Comparison of ENCODE assay signal across 8 cellular contexts in genomic region chr3:45567730-45568172, GRCh38. TPM values are rescaled to one million over a fixed set of nuclear protein-coding genes. Genes with fewer than 3 reads are reported as not detected.
DNase-seq lines count a peak whose midpoint lies in the region; ATAC-seq lines count a peak whose summit lies in the region.

No MANE protein-coding gene starts in this region.

- DNase-seq in activated naive CD4-positive, alpha-beta T cell treated with Interleukin-2 at 50 U/mL for 16 hours: peak; percentile 7
- no peak for DNase-seq in activated naive CD4-positive, alpha-beta T cell (lab: John Stamatoyannopoulos, UW)
- peak; percentile 79 for DNase-seq in stimulated activated naive B cell treated with anti-CD40 and anti-IgM and Interleukin-4, amounts not matched to agents 10 μg/mL and 1 μg/mL and 100 μg/mL, for 72 hours
- DNase-seq in inferior parietal cortex (ENCODE audit: extremely low spot score) (no peak), NCI-H1092 treated with DMSO at 0.1 percent for 48 hours (lab: John Stamatoyannopoulos, UW) (no peak), occipital lobe (lab: John Stamatoyannopoulos, UW) (no peak)

- peak overlapping the region; percentile 55 for H3K4me3 Mint-ChIP-seq in activated T-helper 17 cell treated with anti-CD3 and anti-CD28 coated beads, Interleukin-2, amount 50 U/mL, for 72 hours
- H3K4me3 Mint-ChIP-seq in stimulated activated naive B cell treated with anti-CD40 and anti-IgM and Interleukin-4, amounts not matched to agents 10 μg/mL and 1 μg/mL and 100 μg/mL, for 72 hours: peak overlapping the region; percentile 57 to 64

- peaks cover 12% of the 10 kb centered on the region for H3K4me1 Mint-ChIP-seq in activated T-helper 17 cell treated with anti-CD3 and anti-CD28 coated beads, Interleukin-2, amount 50 U/mL, for 72 hours
- H3K4me1 Mint-ChIP-seq in stimulated activated naive B cell treated with anti-CD40 and anti-IgM and Interleukin-4, amounts not matched to agents 10 μg/mL and 1 μg/mL and 100 μg/mL, for 72 hours: peaks cover 52 to 78% of the 10 kb centered on the region in 2 donors

- no peaks in the 10 kb centered on the region for H3K27me3 Mint-ChIP-seq in activated T-helper 17 cell treated with anti-CD3 and anti-CD28 coated beads, Interleukin-2, amount 50 U/mL, for 72 hours
- no peaks in the 10 kb centered on the region for H3K27me3 Mint-ChIP-seq in stimulated activated naive B cell treated with anti-CD40 and anti-IgM and Interleukin-4, amounts not matched to agents 10 μg/mL and 1 μg/mL and 100 μg/mL, for 72 hours

- H3K36me3 Mint-ChIP-seq in activated T-helper 17 cell treated with anti-CD3 and anti-CD28 coated beads, Interleukin-2, amount 50 U/mL, for 72 hours (ENCODE audit: low read depth): no peaks in the 10 kb centered on the region
- peaks cover 0 to under 1% of the 10 kb centered on the region in 2 donors for H3K36me3 Mint-ChIP-seq in stimulated activated naive B cell treated with anti-CD40 and anti-IgM and Interleukin-4, amounts not matched to agents 10 μg/mL and 1 μg/mL and 100 μg/mL, for 72 hours

- H3K9me3 Mint-ChIP-seq in activated T-helper 17 cell treated with anti-CD3 and anti-CD28 coated beads, Interleukin-2, amount 50 U/mL, for 72 hours: no peaks in the 10 kb centered on the region
- no peaks in the 10 kb centered on the region for H3K9me3 Mint-ChIP-seq in stimulated activated naive B cell treated with anti-CD40 and anti-IgM and Interleukin-4, amounts not matched to agents 10 μg/mL and 1 μg/mL and 100 μg/mL, for 72 hours

- H3K27ac Mint-ChIP-seq in activated T-helper 17 cell treated with anti-CD3 and anti-CD28 coated beads, Interleukin-2, amount 50 U/mL, for 72 hours: peak overlapping the region; percentile 36
- H3K27ac Mint-ChIP-seq in stimulated activated naive B cell treated with anti-CD40 and anti-IgM and Interleukin-4, amounts not matched to agents 10 μg/mL and 1 μg/mL and 100 μg/mL, for 72 hours: peak overlapping the region; percentile 88

- ATAC-seq in HG03460 (IDR thresholded peaks at IDR 0.05; ENCODE audit: unreplicated experiment): peak; percentile 48
- ATAC-seq in activated T-helper 17 cell treated with anti-CD3 and anti-CD28 coated beads, Interleukin-2, amount 50 U/mL, for 72 hours (replicated peaks): peak; percentile 94
- peak; percentile 80 to 84 for ATAC-seq in stimulated activated naive B cell treated with anti-CD40 and anti-IgM and Interleukin-4, amounts not matched to agents 10 μg/mL and 1 μg/mL and 100 μg/mL, for 72 hours (replicated peaks)

RNA-seq across cellular contexts. Expression of gene LIMD1, which starts 26.8 kb away (rescaled TPM):
- 10 to 100 TPM; 27.6 to 46.5 TPM for total RNA-seq in activated T-helper 17 cell treated with anti-CD3 and anti-CD28 coated beads, Interleukin-2, amount 50 U/mL, for 72 hours
- total RNA-seq in occipital lobe: 6.7 TPM

Comparison
In these comparisons a context has a peak if more than half of its experiments do, and no peak if none do; other contexts are left out.
1. DNase-seq: peak in activated naive CD4-positive, alpha-beta T cell treated with Interleukin-2 at 50 U/mL for 16 hours (single experiment) and stimulated activated naive B cell treated with anti-CD40 and anti-IgM and Interleukin-4, amounts not matched to agents 10 μg/mL and 1 μg/mL and 100 μg/mL, for 72 hours (single experiment); none in activated naive CD4-positive, alpha-beta T cell (0 of 4), inferior parietal cortex (single experiment), NCI-H1092 treated with DMSO at 0.1 percent for 48 hours (single experiment) and occipital lobe (single experiment).
2. Peak in every context shown above with its lines, with median percentiles within 50 percentile points of each other: ATAC-seq.